9 cellular contexts compared by ENCODE assay signal in the genomic region with DNA sequence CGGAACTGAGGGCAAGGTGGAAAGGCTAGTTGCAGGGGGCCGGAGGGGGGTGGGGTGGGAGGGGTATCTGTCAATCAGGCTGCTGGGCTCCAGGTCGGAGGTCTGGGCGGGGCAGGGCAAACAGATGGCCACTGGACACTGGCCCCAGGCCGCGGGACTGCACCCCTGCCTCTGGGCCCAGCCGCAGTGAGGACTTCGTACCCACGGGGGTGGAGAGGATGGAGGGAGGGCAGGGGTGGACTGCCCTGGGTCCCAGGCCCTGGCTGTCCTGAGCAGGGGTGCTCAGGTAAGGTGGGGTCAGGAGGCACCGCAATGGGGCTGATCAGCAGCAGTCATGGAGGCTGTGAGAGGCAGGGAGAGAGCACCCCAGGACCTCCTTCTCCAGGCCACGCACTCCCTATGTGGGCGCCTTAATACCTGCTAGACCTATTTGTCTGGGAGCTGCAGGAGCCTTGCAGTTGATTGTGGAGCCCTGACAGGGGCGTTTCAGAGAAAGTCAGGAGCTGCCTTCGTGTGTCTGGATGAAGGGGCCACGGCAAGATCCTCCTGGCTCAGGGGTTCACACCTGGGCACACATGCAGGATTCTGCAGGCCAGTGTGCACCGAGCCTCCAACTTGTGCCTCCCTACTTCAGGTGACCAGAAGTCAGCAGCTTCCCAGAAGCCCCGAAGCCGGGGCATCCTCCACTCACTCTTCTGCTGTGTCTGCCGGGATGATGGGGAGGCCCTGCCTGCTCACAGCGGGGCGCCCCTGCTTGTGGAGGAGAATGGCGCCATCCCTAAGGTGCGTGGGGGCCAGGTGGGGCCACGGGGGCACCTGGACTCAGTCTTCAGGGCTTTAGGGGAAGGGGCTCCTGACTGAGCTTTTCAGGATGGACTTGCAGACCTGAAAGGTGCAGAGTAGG. TPM values are rescaled to one million over a fixed set of nuclear protein-coding genes. Genes with fewer than 3 reads are reported as not detected.
DNase-seq lines count a peak whose midpoint lies in the region; ATAC-seq, FAIRE-seq and TF ChIP-seq lines count a peak whose summit lies in the region.
"Had no signal": no experiment of that assay in that cellular context is flagged by ENCODE, and none has a peak within 500 bp of the region (broad histone marks: within the 10 kb centered on the region; RNA-seq: fewer than 3 reads in every experiment).

No MANE protein-coding gene starts in this region.

- peak overlapping the region; percentile 56 for H3K4me3 ChIP-seq in bronchial epithelial cell (ENCODE audit: low read depth, low read length)
- H3K4me3 ChIP-seq in lung: peak overlapping the region; percentile 84
- H3K4me3 ChIP-seq in urinary bladder (ENCODE audit: low read depth, low read length): peak overlapping the region; percentile 93

- no peak for DNase-seq in activated naive CD4-positive, alpha-beta T cell treated with anti-CD3 and anti-CD28 coated beads, Interleukin-2, amount 50 U/mL, for 72 hours (ENCODE audit: low spot score in 2 of 2)
- DNase-seq in bronchial epithelial cell (ENCODE audit: low read depth) (no peak), lung (ENCODE audit: low spot score) (peak; percentile 39), activated gamma-delta T cell (lab: John Stamatoyannopoulos, UW) (no peak), amygdala (lab: John Stamatoyannopoulos, UW) (no peak)
- no peak for DNase-seq in stimulated activated naive CD4-positive, alpha-beta T cell treated with Interleukin-2 at 50 U/mL for 16 hours (lab: John Stamatoyannopoulos, UW)

- FAIRE-seq in bronchial epithelial cell (lab: Jason Lieb, UNC): no peak

- H3K36me3 ChIP-seq in bronchial epithelial cell (ENCODE audit: control insufficient read depth, insufficient read depth, low read length) (peaks cover 14% of the 10 kb centered on the region), lung (ENCODE audit: control insufficient read depth in 2 of 2, insufficient read depth in 2 of 2, low read length in 2 of 2) (peaks cover 9 to 33% of the 10 kb centered on the region in 2 donors), urinary bladder (ENCODE audit: insufficient read depth) (no peaks in the 10 kb centered on the region)

- no peaks in the 10 kb centered on the region for H3K9me3 Mint-ChIP-seq in activated naive CD4-positive, alpha-beta T cell treated with anti-CD3 and anti-CD28 coated beads, Interleukin-2, amount 50 U/mL, for 24 hours
- no peaks in the 10 kb centered on the region for H3K9me3 Mint-ChIP-seq in activated naive CD4-positive, alpha-beta T cell treated with anti-CD3 and anti-CD28 coated beads, Interleukin-2, amount 50 U/mL, for 72 hours

- peak overlapping the region; percentile 69 for H3K4me3 Mint-ChIP-seq in activated naive CD4-positive, alpha-beta T cell treated with anti-CD3 and anti-CD28 coated beads, Interleukin-2, amount 50 U/mL, for 24 hours

- no peaks in the 10 kb centered on the region for H3K9me3 ChIP-seq in lung (ENCODE audit: control insufficient read depth in 2 of 2, insufficient read depth in 1 of 2, low read length in 1 of 2)

- peaks cover 59% of the 10 kb centered on the region for H3K4me1 Mint-ChIP-seq in activated naive CD4-positive, alpha-beta T cell treated with anti-CD3 and anti-CD28 coated beads, Interleukin-2, amount 50 U/mL, for 24 hours

- WGBS in lung, 2 donors: 26 to 34% methylated on average over 22 to 24 of the region's 24 CpGs
- 25% methylated on average over 24 of the region's 24 CpGs for WGBS in urinary bladder

- peak overlapping the region; percentile 94 to 99 for H3K27ac ChIP-seq in lung (ENCODE audit: low read depth in 1 of 2, low read length in 1 of 2)
- peak overlapping the region; percentile 96 for H3K27ac ChIP-seq in urinary bladder (ENCODE audit: low read depth)

- H3K27ac Mint-ChIP-seq in activated naive CD4-positive, alpha-beta T cell treated with anti-CD3 and anti-CD28 coated beads, Interleukin-2, amount 50 U/mL, for 24 hours: no peak overlapping the region
- H3K27ac Mint-ChIP-seq in activated naive CD4-positive, alpha-beta T cell treated with anti-CD3 and anti-CD28 coated beads, Interleukin-2, amount 50 U/mL, for 72 hours: no peak overlapping the region

- H3K27me3 ChIP-seq in bronchial epithelial cell (ENCODE audit: control insufficient read depth, insufficient read depth, low read length) (no peaks in the 10 kb centered on the region), lung (ENCODE audit: control insufficient read depth, insufficient read depth) (no peaks in the 10 kb centered on the region)

- TF ChIP-seq CTCF in bronchial epithelial cell (IDR thresholded peaks at IDR 0.05; ENCODE audit: insufficient read depth, low read length, severe bottlenecking): no peak
- no peak for TF ChIP-seq CTCF in lung (IDR thresholded peaks at IDR 0.05; ENCODE audit: control extremely low read depth, extremely low read depth)

- H3K4me1 ChIP-seq in lung (ENCODE audit: control insufficient read depth in 2 of 2, insufficient read depth in 2 of 2, low read length in 2 of 2) (peaks cover 0 to 33% of the 10 kb centered on the region in 2 donors), urinary bladder (ENCODE audit: insufficient read depth) (no peaks in the 10 kb centered on the region)

- peaks cover 2% of the 10 kb centered on the region for H3K36me3 Mint-ChIP-seq in activated naive CD4-positive, alpha-beta T cell treated with anti-CD3 and anti-CD28 coated beads, Interleukin-2, amount 50 U/mL, for 24 hours
- no peaks in the 10 kb centered on the region for H3K36me3 Mint-ChIP-seq in activated naive CD4-positive, alpha-beta T cell treated with anti-CD3 and anti-CD28 coated beads, Interleukin-2, amount 50 U/mL, for 72 hours

- no peak for ATAC-seq in activated naive CD4-positive, alpha-beta T cell treated with anti-CD3 and anti-CD28 coated beads, Interleukin-2, amount 50 U/mL, for 72 hours
- ATAC-seq in lung (ENCODE audit: insufficient read depth, low FRiP score): no peak

- H3K27me3 Mint-ChIP-seq in activated naive CD4-positive, alpha-beta T cell treated with anti-CD3 and anti-CD28 coated beads, Interleukin-2, amount 50 U/mL, for 24 hours: no peaks in the 10 kb centered on the region

RNA-seq across cellular contexts. Expression of a gene that starts 1.5 kb away (rescaled TPM):
- total RNA-seq in activated naive CD4-positive, alpha-beta T cell treated with anti-CD3 and anti-CD28 coated beads, Interleukin-2, amount 50 U/mL, for 72 hours: 10 to 100 TPM in 1 of 2 donors, 1 to 10 TPM in 1; 8.1 to 86.8 TPM
- total RNA-seq in bronchial epithelial cell: 26.5 and 32.1 TPM in 2 replicates
- total RNA-seq in lung: 100 to 1,000 TPM; 155 to 183 TPM
- 100 to 1,000 TPM; 113 to 123 TPM for polyA plus RNA-seq in lung
- 66.2 TPM for total RNA-seq in urinary bladder
- 179 TPM for polyA plus RNA-seq in urinary bladder

RNA-seq across cellular contexts. Expression of a gene that starts 17.7 kb away (rescaled TPM):
- not detected for total RNA-seq in activated naive CD4-positive, alpha-beta T cell treated with anti-CD3 and anti-CD28 coated beads, Interleukin-2, amount 50 U/mL, for 72 hours
- total RNA-seq in bronchial epithelial cell: not detected in 2 replicates
- total RNA-seq in lung: under 1 TPM; 0.21 to 0.77 TPM
- polyA plus RNA-seq in lung: under 1 TPM; 0.06 to 0.09 TPM
- total RNA-seq in urinary bladder: not detected
- polyA plus RNA-seq in urinary bladder: 0.08 TPM
- total RNA-seq: dermis microvascular lymphatic vessel endothelial cell had no signal

RNA-seq across cellular contexts. Expression of a gene that starts 19.1 kb away (rescaled TPM):
- total RNA-seq in activated naive CD4-positive, alpha-beta T cell treated with anti-CD3 and anti-CD28 coated beads, Interleukin-2, amount 50 U/mL, for 72 hours: not detected
- total RNA-seq in bronchial epithelial cell (0.26 and 0.51 TPM in 2 replicates), lung (100 to 1,000 TPM in 1 of 2 donors, 10 to 100 TPM in 1; 57.6 to 262 TPM), urinary bladder (1.7 TPM)
- polyA plus RNA-seq in lung (100 to 1,000 TPM; 206 to 359 TPM), urinary bladder (19.7 TPM)

RNA-seq across cellular contexts. Expression of a gene that starts 44.5 kb away (rescaled TPM):
- total RNA-seq in activated naive CD4-positive, alpha-beta T cell treated with anti-CD3 and anti-CD28 coated beads, Interleukin-2, amount 50 U/mL, for 72 hours: not detected
- not detected in 2 replicates for total RNA-seq in bronchial epithelial cell
- 10 to 100 TPM in 1 of 2 donors, 1 to 10 TPM in 1; 5.6 to 12.8 TPM for total RNA-seq in lung
- 1 to 10 TPM; 5.6 to 6.3 TPM for polyA plus RNA-seq in lung
- not detected for total RNA-seq in urinary bladder
- not detected for polyA plus RNA-seq in urinary bladder
- total RNA-seq: dermis microvascular lymphatic vessel endothelial cell had no signal

Comparison
In these comparisons a context has a peak if more than half of its experiments do, and no peak if none do; other contexts are left out.
1. RNA of a gene that starts 19.1 kb away (total RNA-seq): 57.6 to 262 TPM in lung; 1.7 TPM in urinary bladder (single experiment), 0.26 to 0.51 TPM in bronchial epithelial cell and not detected in activated naive CD4-positive, alpha-beta T cell treated with anti-CD3 and anti-CD28 coated beads, Interleukin-2, amount 50 U/mL, for 72 hours; every median in the first group is over 10 times any median in the second.
2. Peak in every context shown above with its lines, with median percentiles within 50 percentile points of each other: H3K4me3 ChIP-seq.